26 cellular contexts compared by ENCODE assay signal in the genomic region with DNA sequence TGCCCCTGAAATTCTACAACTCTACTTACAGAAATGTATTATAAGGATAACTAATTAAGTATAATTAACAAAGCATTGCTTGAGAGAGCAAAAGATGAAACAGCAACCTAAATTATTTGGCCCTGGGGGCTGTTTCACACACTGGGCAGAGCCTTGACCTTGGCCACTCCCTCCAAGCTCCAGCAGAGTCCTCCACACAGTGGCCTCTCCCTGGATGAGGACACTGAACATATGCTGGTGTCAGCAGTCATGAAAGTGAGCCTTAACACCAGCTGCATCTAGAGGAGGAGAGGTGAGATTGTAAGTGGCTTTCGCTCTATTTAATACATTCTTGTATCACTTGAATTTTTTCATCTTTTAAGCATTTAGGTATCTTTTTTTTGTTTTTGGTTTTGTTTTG.
"Had no signal": no experiment of that assay in that cellular context is flagged by ENCODE, and none has a peak within 500 bp of the region (broad histone marks: within the 10 kb centered on the region; RNA-seq: fewer than 3 reads in every experiment).

No MANE protein-coding gene starts in this region.

- H3K27ac Mint-ChIP-seq: activated CD8-positive, alpha-beta T cell treated with anti-CD3 and anti-CD28 coated beads, Interleukin-2, amount 10 ng/mL, durations not matched to agents 7 days and 5 days; activated naive CD4-positive, alpha-beta T cell treated with anti-CD3 and anti-CD28 coated beads, Interleukin-2, amount 50 U/mL, for 24 hours; activated naive CD8-positive, alpha-beta T cell treated with anti-CD3 and anti-CD28 coated beads, Interleukin-2, amount 50 U/mL, for 24 hours; T-helper 1 cell treated with Interleukin-12 subunit alpha and Interleukin-12 subunit beta and Interleukin-4 antibody, amounts not matched to agents 30 μg/mL and 1 μg/mL, for 36 hours; WTC11 had no signal

- H3K4me3 Mint-ChIP-seq: activated CD8-positive, alpha-beta T cell treated with anti-CD3 and anti-CD28 coated beads, Interleukin-2, amount 10 ng/mL, durations not matched to agents 7 days and 5 days; activated naive CD4-positive, alpha-beta T cell treated with anti-CD3 and anti-CD28 coated beads, Interleukin-2, amount 50 U/mL, for 24 hours; activated naive CD8-positive, alpha-beta T cell treated with anti-CD3 and anti-CD28 coated beads, Interleukin-2, amount 50 U/mL, for 24 hours; brain; central memory CD8-positive, alpha-beta T cell; T-helper 1 cell treated with Interleukin-12 subunit alpha and Interleukin-12 subunit beta and Interleukin-4 antibody, amounts not matched to agents 30 μg/mL and 1 μg/mL, for 36 hours; WTC11 had no signal

- ATAC-seq: activated CD8-positive, alpha-beta T cell treated with anti-CD3 and anti-CD28 coated beads, Interleukin-2, amount 10 ng/mL, durations not matched to agents 7 days and 5 days; activated naive CD8-positive, alpha-beta T cell treated with anti-CD3 and anti-CD28 coated beads, Interleukin-2, amount 50 U/mL, for 24 hours; Panc1; WTC11 had no signal

- H3K36me3 Mint-ChIP-seq: activated naive CD4-positive, alpha-beta T cell treated with anti-CD3 and anti-CD28 coated beads, Interleukin-2, amount 50 U/mL, for 24 hours; WTC11 had no signal

- DNase-seq: activated CD4-positive, alpha-beta T cell treated with anti-CD3 and anti-CD28 coated beads for 48 hours; activated CD4-positive, alpha-beta T cell treated with anti-CD3 and anti-CD28 coated beads, Interleukin-2, amount 50 U/mL, for 4 hours; activated CD4-positive, CD25-positive, alpha-beta regulatory T cell treated with anti-CD3 and anti-CD28 coated beads, Interleukin-2, amount 50 U/mL, for 72 hours; activated CD8-positive, alpha-beta memory T cell treated with anti-CD3 and anti-CD28 coated beads, Interleukin-2, amount 50 U/mL, for 48 hours; activated CD8-positive, alpha-beta T cell treated with anti-CD3 and anti-CD28 coated beads, Interleukin-2, amount 10 ng/mL, durations not matched to agents 7 days and 5 days; activated effector memory CD4-positive, alpha-beta T cell treated with Interleukin-2 at 50 U/mL for 16 hours; activated naive CD4-positive, alpha-beta T cell; activated naive CD8-positive, alpha-beta T cell treated with anti-CD3 and anti-CD28 coated beads, Interleukin-2, amount 50 U/mL, for 24 hours; activated T-cell treated with anti-CD3 and anti-CD28 coated beads, Interleukin-2, amount 50 U/mL, for 1 hour; amygdala; MM.1S; NCI-H1105 treated with DMSO at 0.1 percent for 48 hours; NCI-H1436 treated with DMSO at 0.1 percent for 48 hours; NCI-H187; NCI-H2081; NCI-H446; NCI-H748 treated with DMSO at 0.1 percent for 48 hours; OCI-M1; SHP77 had no signal

- H3K27me3 Mint-ChIP-seq: activated naive CD4-positive, alpha-beta T cell treated with anti-CD3 and anti-CD28 coated beads, Interleukin-2, amount 50 U/mL, for 24 hours; activated naive CD8-positive, alpha-beta T cell treated with anti-CD3 and anti-CD28 coated beads, Interleukin-2, amount 50 U/mL, for 24 hours; brain; central memory CD8-positive, alpha-beta T cell had no signal

- H3K9me3 Mint-ChIP-seq: activated naive CD4-positive, alpha-beta T cell treated with anti-CD3 and anti-CD28 coated beads, Interleukin-2, amount 50 U/mL, for 24 hours; activated naive CD8-positive, alpha-beta T cell treated with anti-CD3 and anti-CD28 coated beads, Interleukin-2, amount 50 U/mL, for 24 hours; central memory CD8-positive, alpha-beta T cell; T-helper 1 cell treated with Interleukin-12 subunit alpha and Interleukin-12 subunit beta and Interleukin-4 antibody, amounts not matched to agents 30 μg/mL and 1 μg/mL, for 36 hours; WTC11 had no signal

- H3K27ac ChIP-seq: RWPE1 had no signal

- H3K4me1 Mint-ChIP-seq: activated naive CD4-positive, alpha-beta T cell treated with anti-CD3 and anti-CD28 coated beads, Interleukin-2, amount 50 U/mL, for 24 hours; activated naive CD8-positive, alpha-beta T cell treated with anti-CD3 and anti-CD28 coated beads, Interleukin-2, amount 50 U/mL, for 24 hours; brain; central memory CD8-positive, alpha-beta T cell; WTC11 had no signal
